20 cellular contexts compared by ENCODE assay signal in the genomic region with DNA sequence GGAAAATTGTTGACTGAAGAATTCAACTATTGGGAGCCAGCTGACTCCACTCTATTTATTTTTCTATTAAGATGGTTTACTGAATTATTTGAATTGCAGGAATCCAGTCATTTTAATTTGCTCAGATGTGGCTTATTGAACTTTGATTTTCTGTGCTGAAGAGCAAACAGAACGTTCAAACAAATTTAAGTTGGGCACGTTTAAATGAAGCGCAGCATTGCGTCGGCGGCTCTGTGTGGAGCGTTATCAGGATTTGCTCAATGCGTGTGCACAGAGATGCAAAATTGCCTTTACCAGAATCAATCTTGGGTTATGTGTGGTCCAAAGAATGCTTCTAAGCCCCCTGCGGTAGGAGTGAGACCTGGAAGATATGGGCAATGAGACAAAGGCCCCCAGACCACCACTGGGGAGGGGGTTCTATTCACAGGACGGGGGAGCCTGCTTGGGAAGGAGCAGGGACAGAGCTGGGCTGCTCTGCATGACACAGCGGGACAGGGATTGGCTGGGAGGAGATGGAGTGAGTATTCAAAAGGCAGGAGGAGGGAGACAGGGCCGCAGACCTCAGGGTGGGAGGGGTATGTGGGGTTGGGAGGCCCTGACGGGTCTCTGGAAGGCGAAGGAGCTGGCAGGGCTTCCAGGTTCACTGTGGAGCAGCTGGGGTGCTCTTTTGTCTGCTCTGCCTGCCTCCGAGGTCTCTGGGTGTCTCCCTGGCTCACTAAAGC.
A peak's percentile ranks its signal among the peaks of the same experiment; 100 is the strongest.
DNase-seq lines count a peak whose midpoint lies in the region; ATAC-seq and TF ChIP-seq lines count a peak whose summit lies in the region.
"Had no signal": no experiment of that assay in that cellular context is flagged by ENCODE, and none has a peak within 500 bp of the region (broad histone marks: within the 10 kb centered on the region; RNA-seq: fewer than 3 reads in every experiment).

No MANE protein-coding gene starts in this region.

- H4K20me1 ChIP-seq in DOHH2 (ENCODE audit: control insufficient read depth, insufficient read depth, low read depth, low read length) (no peaks in the 10 kb centered on the region), neural progenitor cell (ENCODE audit: low read depth) (no peaks in the 10 kb centered on the region)

- no peaks in the 10 kb centered on the region for H3K9me3 Mint-ChIP-seq in neural progenitor cell
- H3K9me3 Mint-ChIP-seq: CD4-positive, alpha-beta T cell; HFFc6 had no signal

- TF ChIP-seq POLR2A in vagina (IDR thresholded peaks at IDR 0.05) = no peak

- peaks cover 8% of the 10 kb centered on the region for H3K27me3 ChIP-seq in DOHH2 (ENCODE audit: control insufficient read depth, low read length)
- H3K27me3 ChIP-seq in neural progenitor cell = no peaks in the 10 kb centered on the region
- no peaks in the 10 kb centered on the region for H3K27me3 ChIP-seq in vagina

- no peak overlapping the region for H3K9ac ChIP-seq in neural progenitor cell
- H3K9ac ChIP-seq: GM23248 had no signal

- H3K4me3 ChIP-seq in DOHH2 (ENCODE audit: low read length) = no peak overlapping the region
- H3K4me3 ChIP-seq in neural progenitor cell = no peak overlapping the region
- H3K4me3 ChIP-seq in vagina = no peak overlapping the region
- H3K4me3 ChIP-seq: GM23248 had no signal

- peaks cover 8% of the 10 kb centered on the region for H3K27me3 Mint-ChIP-seq in neural progenitor cell (ENCODE audit: insufficient read depth, low read depth)
- H3K27me3 Mint-ChIP-seq: CD4-positive, alpha-beta T cell had no signal

- no peaks in the 10 kb centered on the region for H3K9me3 ChIP-seq in DOHH2 (ENCODE audit: control insufficient read depth, insufficient read depth, low read length)
- H3K9me3 ChIP-seq in neural progenitor cell (ENCODE audit: low read depth) = no peaks in the 10 kb centered on the region
- H3K9me3 ChIP-seq in vagina = no peaks in the 10 kb centered on the region

- no peaks in the 10 kb centered on the region for H3K36me3 Mint-ChIP-seq in neural progenitor cell

- no peaks in the 10 kb centered on the region for H3K79me2 ChIP-seq in DOHH2 (ENCODE audit: control insufficient read depth, low read length)
- no peaks in the 10 kb centered on the region for H3K79me2 ChIP-seq in neural progenitor cell (ENCODE audit: low read depth)

- H3K36me3 ChIP-seq in DOHH2 (ENCODE audit: control insufficient read depth, low read length) (no peaks in the 10 kb centered on the region), neural progenitor cell (no peaks in the 10 kb centered on the region), vagina (no peaks in the 10 kb centered on the region)

- peak overlapping the region; percentile 84 for H3K27ac Mint-ChIP-seq in neural progenitor cell
- H3K27ac Mint-ChIP-seq: CD4-positive, alpha-beta T cell; HFFc6 had no signal

- TF ChIP-seq CTCF in DOHH2 (IDR thresholded peaks at IDR 0.05; ENCODE audit: low read depth, low read length, poor library complexity, severe bottlenecking) (no peak), neural progenitor cell (IDR thresholded peaks at IDR 0.05) (no peak), vagina (IDR thresholded peaks at IDR 0.05) (no peak)

- no peak overlapping the region for H3K27ac ChIP-seq in DOHH2 (ENCODE audit: low read depth, low read length)
- H3K27ac ChIP-seq in neural progenitor cell = no peak overlapping the region
- H3K27ac ChIP-seq in vagina = no peak overlapping the region
- H3K27ac ChIP-seq: GM23248 had no signal

- intact Hi-C loops in vagina (cut with DNase I) = no loop called here

- H3K4me1 Mint-ChIP-seq in neural progenitor cell = peaks cover 42% of the 10 kb centered on the region

- no peaks in the 10 kb centered on the region for H3F3A ChIP-seq in DOHH2 (ENCODE audit: control insufficient read depth, insufficient read depth)
- H3F3A ChIP-seq in neural progenitor cell (ENCODE audit: low read depth) = no peaks in the 10 kb centered on the region

- peaks cover 24% of the 10 kb centered on the region for H3K4me1 ChIP-seq in DOHH2 (ENCODE audit: control insufficient read depth, low read length)
- peaks cover 20% of the 10 kb centered on the region for H3K4me1 ChIP-seq in neural progenitor cell
- H3K4me1 ChIP-seq in vagina = peaks cover 11% of the 10 kb centered on the region

- peak overlapping the region; percentile 94 for H2AFZ ChIP-seq in neural progenitor cell (replicated peaks)
- H2AFZ ChIP-seq: GM23248 had no signal

- no peak for ATAC-seq in HG02973 (IDR thresholded peaks at IDR 0.05; ENCODE audit: unreplicated experiment)

- H3K4me2 ChIP-seq in DOHH2 (ENCODE audit: low read length) (peak overlapping the region; percentile 20), neural progenitor cell (peak overlapping the region; percentile 63)

- peak overlapping the region; percentile 57 for H3K4me3 Mint-ChIP-seq in neural progenitor cell
- H3K4me3 Mint-ChIP-seq: CD4-positive, alpha-beta T cell; HFFc6 had no signal

- H3K9me2 ChIP-seq in DOHH2 (replicated peaks; ENCODE audit: control insufficient read depth, low read length) = no peaks in the 10 kb centered on the region

- DNase-seq in NCI-H774 (lab: John Stamatoyannopoulos, UW) = peak; percentile 25
- DNase-seq in iPS DF 19.7 (ENCODE audit: low read depth, low spot score) = peak; percentile 45
- DNase-seq in neural progenitor cell (ENCODE audit: low spot score) = peak; percentile 52
- no peak for DNase-seq in putamen (ENCODE audit: low spot score)
- no peak for DNase-seq in COR-L47 (lab: John Stamatoyannopoulos, UW)
- DNase-seq in vagina (ENCODE audit: extremely low spot score in 2 of 2) = no peak
- DNase-seq: AML-193; CD4-positive, alpha-beta T cell; DMS79; GDM1; GM23248; HFFc6; MM.1S; NCI-H1105 treated with DMSO at 0.1 percent for 48 hours; NCI-H2029; NCI-H2171 treated with DMSO at 0.1 percent for 48 hours; NCI-H510A; NK-92 treated with Interleukin-12 subunit alpha and Interleukin-12 subunit beta, amount 100 ng/mL, for 24 hours had no signal

Comparison
In these comparisons a context has a peak if more than half of its experiments do, and no peak if none do; other contexts are left out.
1. DNase-seq: peak in NCI-H774 (single experiment), iPS DF 19.7 (single experiment) and neural progenitor cell (single experiment); none in putamen (single experiment), COR-L47 (single experiment) and vagina (0 of 2).